Comparison of ENCODE assay signal across 7 cellular contexts in genomic region chr4:108173599-108174057, GRCh38. TPM values are rescaled to one million over a fixed set of nuclear protein-coding genes. Genes with fewer than 3 reads are reported as not detected.
DNase-seq lines count a peak whose midpoint lies in the region; ATAC-seq and TF ChIP-seq lines count a peak whose summit lies in the region.

No MANE protein-coding gene starts in this region.

- H3K4me3 ChIP-seq in HAP-1 (peak overlapping the region; percentile 15), iPS-15b (ENCODE audit: low read depth, low read length) (peak overlapping the region; percentile 68)

- in situ Hi-C loops in HAP-1 (cut with MboI; ENCODE audit: low sequenced_read_pairs), result no loop called here

- no peaks in the 10 kb centered on the region for H3K9me3 Mint-ChIP-seq in activated B cell treated with CpG ODN at 0.5 μM for 24 hours
- no peaks in the 10 kb centered on the region for H3K9me3 Mint-ChIP-seq in stimulated activated naive CD8-positive, alpha-beta T cell treated with anti-CD3 and anti-CD28 coated beads, Interleukin-15, amount 100 ng/mL, for 72 hours

- H3K4me3 Mint-ChIP-seq in activated B cell treated with CpG ODN at 0.5 μM for 24 hours, result peak overlapping the region; percentile 82
- H3K4me3 Mint-ChIP-seq in stimulated activated naive CD8-positive, alpha-beta T cell treated with anti-CD3 and anti-CD28 coated beads, Interleukin-15, amount 100 ng/mL, for 72 hours, result peak overlapping the region; percentile 88 to 90

- H3K36me3 ChIP-seq in HAP-1 (replicated peaks) (no peaks in the 10 kb centered on the region), iPS-15b (ENCODE audit: control insufficient read depth, insufficient read depth, low read length) (no peaks in the 10 kb centered on the region)

- POLR2A ChIA-PET in activated B cell treated with CpG ODN at 0.5 μM for 24 hours (lab: Charles Lee), result interaction anchor here (0.6 kb wide), 1 partner anchor 46 kb away, joined by 3 read pairs; no protein-coding TSS in a partner anchor

- H3K27ac Mint-ChIP-seq in activated B cell treated with CpG ODN at 0.5 μM for 24 hours, result no peak overlapping the region
- H3K27ac Mint-ChIP-seq in stimulated activated naive CD8-positive, alpha-beta T cell treated with anti-CD3 and anti-CD28 coated beads, Interleukin-15, amount 100 ng/mL, for 72 hours, result peak overlapping the region; percentile 97 to 98

- intact Hi-C loops in activated B cell treated with CpG ODN at 0.5 μM for 24 hours (cut with micrococcal nuclease), result loop anchor here (5.0 kb wide), 2 partner anchors 141 to 399 kb away; no protein-coding TSS in a partner anchor

- CTCF ChIA-PET in activated B cell treated with CpG ODN at 0.5 μM for 24 hours (lab: Charles Lee), result no interaction called here

- H3K27me3 ChIP-seq in HAP-1 (ENCODE audit: low read depth), result peaks cover 33% of the 10 kb centered on the region
- peaks cover 82% of the 10 kb centered on the region for H3K27me3 ChIP-seq in iPS-15b (ENCODE audit: control insufficient read depth, insufficient read depth, low read length)

- TF ChIP-seq CTCF in activated B cell treated with CpG ODN at 0.5 μM for 24 hours (IDR thresholded peaks at IDR 0.05), result no peak

- H3K36me3 Mint-ChIP-seq in activated B cell treated with CpG ODN at 0.5 μM for 24 hours (ENCODE audit: low read depth), result no peaks in the 10 kb centered on the region

- ATAC-seq in activated B cell treated with CpG ODN at 0.5 μM for 24 hours (ENCODE audit: low read depth) (no peak), GM21515 (IDR thresholded peaks at IDR 0.05; ENCODE audit: unreplicated experiment) (no peak)
- no peak for ATAC-seq in stimulated activated naive CD8-positive, alpha-beta T cell treated with anti-CD3 and anti-CD28 coated beads, Interleukin-15, amount 100 ng/mL, for 72 hours

- H3K4me1 Mint-ChIP-seq in activated B cell treated with CpG ODN at 0.5 μM for 24 hours, result peaks cover 36% of the 10 kb centered on the region
- H3K4me1 Mint-ChIP-seq in stimulated activated naive CD8-positive, alpha-beta T cell treated with anti-CD3 and anti-CD28 coated beads, Interleukin-15, amount 100 ng/mL, for 72 hours, result peaks cover 55% of the 10 kb centered on the region

- H3K4me1 ChIP-seq in HAP-1 (peaks cover 4% of the 10 kb centered on the region), iPS-15b (ENCODE audit: control insufficient read depth, insufficient read depth, low read length) (peaks cover 18% of the 10 kb centered on the region)

- H3K9me3 ChIP-seq in HAP-1 (no peaks in the 10 kb centered on the region), iPS-15b (ENCODE audit: control insufficient read depth, insufficient read depth, low read length) (no peaks in the 10 kb centered on the region)

- no peak overlapping the region for H3K9ac ChIP-seq in iPS-15b (ENCODE audit: low read depth, low read length)

- DNase-seq in HAP-1 (ENCODE audit: low spot score in 2 of 2), result no peak
- DNase-seq in activated B cell treated with CpG ODN at 0.5 μM for 24 hours, result no peak
- no peak for DNase-seq in stimulated activated naive CD8-positive, alpha-beta T cell treated with anti-CD3 and anti-CD28 coated beads, Interleukin-15, amount 100 ng/mL, for 72 hours
- no peak for DNase-seq in ureter (ENCODE audit: low spot score)
- DNase-seq in SKM-1 (lab: John Stamatoyannopoulos, UW; ENCODE audit: unreplicated experiment), result no peak

- H3K27me3 Mint-ChIP-seq in activated B cell treated with CpG ODN at 0.5 μM for 24 hours, result peaks cover 48% of the 10 kb centered on the region
- no peaks in the 10 kb centered on the region for H3K27me3 Mint-ChIP-seq in stimulated activated naive CD8-positive, alpha-beta T cell treated with anti-CD3 and anti-CD28 coated beads, Interleukin-15, amount 100 ng/mL, for 72 hours

RNA-seq across cellular contexts. Expression of gene LEF1, which starts 4.9 kb away (rescaled TPM):
- total RNA-seq in activated B cell treated with CpG ODN at 0.5 μM for 24 hours (1.1 and 1.6 TPM in 2 replicates), ureter (20.7 TPM)
